ENCODE assay signal across 21 cellular contexts in the genomic region with DNA sequence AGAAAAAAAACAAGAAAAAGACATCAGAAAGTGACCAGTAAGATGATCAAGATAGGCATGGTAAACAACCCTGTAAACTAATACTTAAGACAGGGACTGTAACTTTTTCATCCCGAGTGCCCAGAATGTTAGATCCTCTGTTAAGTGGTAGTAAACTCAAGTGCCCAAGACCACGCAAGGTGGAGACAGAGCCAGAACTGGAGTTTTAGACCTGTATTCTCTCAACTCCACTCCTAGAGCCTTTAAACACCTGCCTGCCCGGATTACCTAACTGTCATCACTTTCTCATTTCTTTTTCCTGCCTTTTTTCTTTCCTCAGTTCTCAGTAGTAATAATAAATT.
"Had no signal": no experiment of that assay in that cellular context is flagged by ENCODE, and none has a peak within 500 bp of the region (broad histone marks: within the 10 kb centered on the region; RNA-seq: fewer than 3 reads in every experiment).

No MANE protein-coding gene starts in this region.

- H3K9me3 Mint-ChIP-seq: activated B cell treated with CpG ODN at 0.5 μM for 24 hours had no signal

- H3K4me1 Mint-ChIP-seq: activated B cell treated with CpG ODN at 0.5 μM for 24 hours, neural progenitor cell had no signal

- H3K4me3 Mint-ChIP-seq: activated B cell treated with CpG ODN at 0.5 μM for 24 hours, brain, neural progenitor cell, T-helper 17 cell had no signal

- H3K27ac Mint-ChIP-seq: activated B cell treated with CpG ODN at 0.5 μM for 24 hours, brain, neural progenitor cell, T-helper 17 cell had no signal

- DNase-seq: activated B cell treated with CpG ODN at 0.5 μM for 24 hours; activated CD4-positive, alpha-beta T cell treated with anti-CD3 and anti-CD28 coated beads for 4 hours; aorta; effector CD4-positive, alpha-beta T cell; lower lobe of right lung; mesendoderm; mucosa of descending colon; retina; sigmoid colon; stimulated activated CD4-positive, alpha-beta T cell treated with anti-CD3 and anti-CD28 coated beads, Interleukin-15, amount 100 ng/mL, for 24 hours; stimulated activated naive CD4-positive, alpha-beta T cell; SW 1271; T-helper 17 cell; testis; trophoblast cell had no signal

- H3K4me3 ChIP-seq: lower lobe of right lung, mucosa of descending colon, neural progenitor cell, sigmoid colon, smooth muscle cell, testis had no signal

- H3K4me2 ChIP-seq: neural progenitor cell, smooth muscle cell had no signal

- H3K36me3 Mint-ChIP-seq: activated naive CD4-positive, alpha-beta T cell treated with anti-CD3 and anti-CD28 coated beads, Interleukin-2, amount 50 U/mL, for 72 hours; brain; neural progenitor cell had no signal

- H3K27me3 Mint-ChIP-seq: activated B cell treated with CpG ODN at 0.5 μM for 24 hours had no signal

- H2AFZ ChIP-seq: neural progenitor cell had no signal

- H3K9ac ChIP-seq: neural progenitor cell had no signal

- H3K36me3 ChIP-seq: lower lobe of right lung, neural progenitor cell, sigmoid colon had no signal

- H3K9me3 ChIP-seq: lower lobe of right lung, mucosa of descending colon, sigmoid colon, testis had no signal

- ATAC-seq: left lobe of liver, lower lobe of right lung, mucosa of descending colon, T-helper 17 cell had no signal

- FAIRE-seq: endometrium had no signal

- H3K27me3 ChIP-seq: neural progenitor cell, sigmoid colon, testis had no signal

- H3K27ac ChIP-seq: lower lobe of right lung, neural progenitor cell, sigmoid colon, testis had no signal

- H3K4me1 ChIP-seq: lower lobe of right lung, sigmoid colon, testis had no signal
